8 cellular contexts compared by ENCODE assay signal in genomic region chr2:108612514-108613183, GRCh38.
A peak's percentile ranks its signal among the peaks of the same experiment; 100 is the strongest.
DNase-seq lines count a peak whose midpoint lies in the region; ATAC-seq and TF ChIP-seq lines count a peak whose summit lies in the region.

No MANE protein-coding gene starts in this region.

- ATAC-seq in GM19035 (IDR thresholded peaks at IDR 0.05; ENCODE audit: unreplicated experiment) (peak; percentile 77), HG03064 (IDR thresholded peaks at IDR 0.05; ENCODE audit: low read depth, unreplicated experiment) (peak; percentile 79), lower lobe of right lung (peak; percentile 80)

- H3K4me3 ChIP-seq in lower lobe of right lung (no peak overlapping the region), WERI-Rb-1 (ENCODE audit: low read depth, low read length) (no peak overlapping the region)

- no peaks in the 10 kb centered on the region for H3K27me3 ChIP-seq in lower lobe of right lung (ENCODE audit: low read depth)
- no peaks in the 10 kb centered on the region for H3K27me3 ChIP-seq in WERI-Rb-1 (ENCODE audit: insufficient read depth, low read depth, severe bottlenecking)

- H3K36me3 Mint-ChIP-seq in activated CD4-positive, alpha-beta memory T cell treated with anti-CD3 and anti-CD28 coated beads, Interleukin-2, amount 10 ng/mL, durations not matched to agents 7 days and 5 days (ENCODE audit: low read depth): peaks cover 9% of the 10 kb centered on the region

- intact Hi-C loops in lower lobe of right lung (cut with DNase I): no loop called here

- POLR2A ChIA-PET in activated CD4-positive, alpha-beta memory T cell treated with anti-CD3 and anti-CD28 coated beads, Interleukin-2, amount 10 ng/mL, durations not matched to agents 7 days and 5 days (lab: Charles Lee): interaction anchor here (1.2 to 10.1 kb wide), 4 partner anchors 14 to 420 kb away, joined by 4 to 279 read pairs (median 28); partner anchors contain the start of gene RANBP2

- H3K36me3 ChIP-seq in lower lobe of right lung (no peaks in the 10 kb centered on the region), WERI-Rb-1 (no peaks in the 10 kb centered on the region)

- H3K27ac Mint-ChIP-seq in activated CD4-positive, alpha-beta memory T cell treated with anti-CD3 and anti-CD28 coated beads, Interleukin-2, amount 10 ng/mL, durations not matched to agents 7 days and 5 days: peak overlapping the region; percentile 86

- peak overlapping the region; percentile 62 for H3K4me3 Mint-ChIP-seq in activated CD4-positive, alpha-beta memory T cell treated with anti-CD3 and anti-CD28 coated beads, Interleukin-2, amount 10 ng/mL, durations not matched to agents 7 days and 5 days

- peaks cover 75% of the 10 kb centered on the region for H3K4me1 ChIP-seq in lower lobe of right lung

- TF ChIP-seq CTCF in lower lobe of right lung (IDR thresholded peaks at IDR 0.05) (no peak), WERI-Rb-1 (IDR thresholded peaks at IDR 0.05; ENCODE audit: low read depth, low read length) (no peak)

- H3K4me1 Mint-ChIP-seq in activated CD4-positive, alpha-beta memory T cell treated with anti-CD3 and anti-CD28 coated beads, Interleukin-2, amount 10 ng/mL, durations not matched to agents 7 days and 5 days: peaks cover 85% of the 10 kb centered on the region

- peak; percentile 82 for DNase-seq in activated CD4-positive, alpha-beta memory T cell treated with anti-CD3 and anti-CD28 coated beads, Interleukin-2, amount 10 ng/mL, durations not matched to agents 7 days and 5 days
- peak; percentile 59 for DNase-seq in lower lobe of right lung
- DNase-seq in UCSD-AML1 (lab: John Stamatoyannopoulos, UW; ENCODE audit: unreplicated experiment): no peak
- DNase-seq in cortex of kidney (lab: John Stamatoyannopoulos, UW): no peak
- DNase-seq in WERI-Rb-1: no peak
- DNase-seq in AML-193 (lab: John Stamatoyannopoulos, UW): no peak

- CTCF ChIA-PET in activated CD4-positive, alpha-beta memory T cell treated with anti-CD3 and anti-CD28 coated beads, Interleukin-2, amount 10 ng/mL, durations not matched to agents 7 days and 5 days (lab: Charles Lee): interaction anchor here (1.3 to 22.2 kb wide), 4 partner anchors 10 to 28 kb away, joined by 3 to 365 read pairs (median 38); no protein-coding TSS in a partner anchor

- H3K9me3 ChIP-seq in lower lobe of right lung: no peaks in the 10 kb centered on the region
- H3K9me3 ChIP-seq in WERI-Rb-1 (ENCODE audit: severe bottlenecking): no peaks in the 10 kb centered on the region

- H3K27me3 Mint-ChIP-seq in activated CD4-positive, alpha-beta memory T cell treated with anti-CD3 and anti-CD28 coated beads, Interleukin-2, amount 10 ng/mL, durations not matched to agents 7 days and 5 days: no peaks in the 10 kb centered on the region

- H3K27ac ChIP-seq in lower lobe of right lung: peak overlapping the region; percentile 89
- H3K27ac ChIP-seq in WERI-Rb-1: no peak overlapping the region

- no peaks in the 10 kb centered on the region for H3K9me3 Mint-ChIP-seq in activated CD4-positive, alpha-beta memory T cell treated with anti-CD3 and anti-CD28 coated beads, Interleukin-2, amount 10 ng/mL, durations not matched to agents 7 days and 5 days

Comparison
In these comparisons a context has a peak if more than half of its experiments do, and no peak if none do; other contexts are left out.
1. DNase-seq: peak in activated CD4-positive, alpha-beta memory T cell treated with anti-CD3 and anti-CD28 coated beads, Interleukin-2, amount 10 ng/mL, durations not matched to agents 7 days and 5 days (single experiment) and lower lobe of right lung (single experiment); none in UCSD-AML1 (single experiment), cortex of kidney (single experiment), WERI-Rb-1 (single experiment) and AML-193 (0 of 2).
2. Peak in every context shown above with its lines, with median percentiles within 50 percentile points of each other: ATAC-seq.